8 cellular contexts compared by ENCODE assay signal in the genomic region with DNA sequence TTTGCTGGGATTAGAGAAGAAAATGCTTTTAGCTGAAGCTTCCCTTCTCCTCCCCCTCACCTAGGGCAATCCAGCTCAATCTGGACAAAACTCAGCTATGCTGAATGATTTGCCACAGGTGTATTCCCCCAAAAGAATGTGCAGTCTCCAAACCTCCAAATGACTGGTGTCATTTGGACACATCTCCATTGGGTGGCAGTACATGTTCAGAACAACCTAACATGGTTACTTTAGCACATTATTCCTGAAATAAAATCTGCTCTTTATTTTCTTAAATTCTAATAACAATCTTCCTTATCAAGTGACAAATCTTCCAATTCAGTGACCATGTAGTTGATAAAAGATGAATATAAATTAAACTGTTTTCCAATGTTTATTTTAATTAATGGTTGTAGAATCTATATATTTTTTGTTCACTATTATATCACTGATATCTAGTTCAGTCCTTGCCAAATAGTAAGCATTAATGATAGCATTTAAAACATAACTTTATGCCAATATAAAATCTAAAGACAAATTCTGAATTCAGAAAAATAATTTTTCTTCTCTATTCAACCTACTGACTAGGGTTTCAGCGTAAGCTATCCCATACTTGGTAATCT.
DNase-seq lines count a peak whose midpoint lies in the region; ATAC-seq, FAIRE-seq and TF ChIP-seq lines count a peak whose summit lies in the region.

No MANE protein-coding gene starts in this region.

- H3K9me3 ChIP-seq in RWPE2 (ENCODE audit: severe bottlenecking) = no peaks in the 10 kb centered on the region
- no peaks in the 10 kb centered on the region for H3K9me3 ChIP-seq in small intestine (ENCODE audit: control insufficient read depth, low read depth)

- H3K27me3 ChIP-seq in RWPE2 (ENCODE audit: insufficient read depth, poor library complexity, severe bottlenecking) (no peaks in the 10 kb centered on the region), small intestine (ENCODE audit: control insufficient read depth in 2 of 2, insufficient read depth in 2 of 2, low read length in 2 of 2) (peaks cover 0 to 3% of the 10 kb centered on the region in 2 donors)

- H3K4me1 ChIP-seq in RWPE2 (ENCODE audit: insufficient read depth, poor library complexity, severe bottlenecking) = peaks cover 7% of the 10 kb centered on the region
- H3K4me1 ChIP-seq in small intestine (ENCODE audit: control insufficient read depth in 2 of 2, insufficient read depth in 1 of 2, low read depth in 1 of 2, low read length in 1 of 2) = no peaks in the 10 kb centered on the region

- no peak overlapping the region for H3K4me3 ChIP-seq in RWPE2 (ENCODE audit: severe bottlenecking)
- H3K4me3 ChIP-seq in fibroblast of the aortic adventitia (ENCODE audit: low read depth, low read length) = no peak overlapping the region
- no peak overlapping the region for H3K4me3 ChIP-seq in small intestine (ENCODE audit: low read depth in 1 of 2, low read length in 2 of 2)

- ATAC-seq in HG03139 (IDR thresholded peaks at IDR 0.05; ENCODE audit: unreplicated experiment) (peak; percentile 88), RWPE2 (ENCODE audit: low read depth) (peak; percentile 77)

- TF ChIP-seq CTCF in RWPE2 (IDR thresholded peaks at IDR 0.05; ENCODE audit: poor library complexity, severe bottlenecking) (peak; percentile 97), fibroblast of the aortic adventitia (IDR thresholded peaks at IDR 0.05; ENCODE audit: insufficient read depth, low read length) (peak; percentile 72)

- peak; percentile 19 for FAIRE-seq in small intestine (lab: Jason Lieb, UNC)

- H3K27ac ChIP-seq in RWPE2 (ENCODE audit: poor library complexity, severe bottlenecking) (peak overlapping the region; percentile 26), small intestine (ENCODE audit: low read depth in 1 of 2, low read length in 1 of 2) (no peak overlapping the region)

- H3K36me3 ChIP-seq in RWPE2 (ENCODE audit: low read depth) = no peaks in the 10 kb centered on the region
- H3K36me3 ChIP-seq in small intestine (ENCODE audit: control insufficient read depth in 2 of 2, insufficient read depth in 2 of 2, low read length in 2 of 2) = no peaks in the 10 kb centered on the region

- 84 to 98% (median 91%) methylated on average over 1 of the region's 1 CpG for WGBS in small intestine, 3 donors

- DNase-seq in NCI-H1417 (lab: John Stamatoyannopoulos, UW) = peak; percentile 0 to 45 (median 9)
- DNase-seq in NCI-H1417 treated with DMSO at 0.1 percent for 48 hours (lab: John Stamatoyannopoulos, UW) = no peak
- no peak for DNase-seq in RWPE2 (ENCODE audit: low spot score)
- peak; percentile 70 for DNase-seq in fibroblast of the aortic adventitia (ENCODE audit: low read depth)
- peak; percentile 18 for DNase-seq in small intestine
- no peak for DNase-seq in stimulated activated CD4-positive, alpha-beta T cell treated with anti-CD3 and anti-CD28 coated beads, Interleukin-12 subunit alpha, Interleukin-12 subunit beta, amount 100 ng/mL, for 4 hours
- no peak for DNase-seq in activated CD8-positive, alpha-beta memory T cell treated with anti-CD3 and anti-CD28 coated beads, Interleukin-2, amount 50 U/mL, for 4 hours

Comparison
In these comparisons a context has a peak if more than half of its experiments do, and no peak if none do; other contexts are left out.
1. DNase-seq: peak in NCI-H1417 (3 of 3), fibroblast of the aortic adventitia (single experiment) and small intestine (single experiment); none in NCI-H1417 treated with DMSO at 0.1 percent for 48 hours (single experiment), RWPE2 (single experiment), stimulated activated CD4-positive, alpha-beta T cell treated with anti-CD3 and anti-CD28 coated beads, Interleukin-12 subunit alpha, Interleukin-12 subunit beta, amount 100 ng/mL, for 4 hours (single experiment) and activated CD8-positive, alpha-beta memory T cell treated with anti-CD3 and anti-CD28 coated beads, Interleukin-2, amount 50 U/mL, for 4 hours (single experiment).